In the genomic region with DNA sequence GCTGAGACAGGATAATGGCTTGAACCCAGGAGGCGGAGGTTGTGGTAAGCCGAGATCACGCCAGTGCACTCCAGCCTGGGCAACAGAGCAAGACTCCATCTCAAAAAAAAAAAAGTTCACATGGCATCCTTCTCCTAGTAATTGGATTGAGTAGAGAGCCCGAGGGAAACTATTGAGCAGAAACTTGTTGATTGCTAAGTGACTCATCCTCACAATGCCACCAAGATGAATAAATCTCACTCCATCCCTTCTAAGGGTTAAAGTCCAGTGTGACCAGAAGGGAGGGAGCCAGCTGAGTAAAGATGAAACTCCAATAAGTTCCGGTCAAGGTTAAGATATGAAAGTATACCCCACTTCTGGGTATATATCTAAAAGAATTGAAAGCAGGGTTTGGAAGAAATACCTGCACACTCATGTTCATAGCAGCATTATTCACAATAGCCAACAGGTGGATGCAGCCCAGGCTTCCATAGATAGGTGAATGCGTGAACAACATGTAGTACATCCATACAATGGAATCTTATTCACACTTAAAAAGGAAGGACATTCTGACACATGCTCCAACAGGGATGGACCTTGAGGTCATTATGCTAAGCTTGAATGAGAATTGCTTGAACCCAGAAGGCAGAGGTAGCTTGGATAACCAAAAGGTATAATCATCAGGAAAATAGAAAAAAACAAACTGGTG, we compare ENCODE assay signal across 19 cellular contexts. TPM values are rescaled to one million over a fixed set of nuclear protein-coding genes. Genes with fewer than 3 reads are reported as not detected.
DNase-seq lines count a peak whose midpoint lies in the region; ATAC-seq and TF ChIP-seq lines count a peak whose summit lies in the region.
"Had no signal": no experiment of that assay in that cellular context is flagged by ENCODE, and none has a peak within 500 bp of the region (broad histone marks: within the 10 kb centered on the region; RNA-seq: fewer than 3 reads in every experiment).

No MANE protein-coding gene starts in this region.

- H3K27ac ChIP-seq in hepatocyte, result peak overlapping the region; percentile 65
- H3K27ac ChIP-seq: left lung, right lobe of liver, SJSA1, tibial nerve had no signal

- no peaks in the 10 kb centered on the region for H3K9me3 ChIP-seq in hepatocyte (ENCODE audit: low read depth)
- H3K9me3 ChIP-seq: left lung, right lobe of liver, SJSA1, tibial nerve had no signal

- H3K36me3 ChIP-seq in hepatocyte (replicated peaks; ENCODE audit: insufficient read depth, low read depth), result no peaks in the 10 kb centered on the region
- H3K36me3 ChIP-seq: left lung, right lobe of liver, SJSA1, tibial nerve had no signal

- DNase-seq in GM10248 (ENCODE audit: extremely low spot score) (peak; percentile 38), hepatocyte (ENCODE audit: low spot score) (peak; percentile 42), hippocampal formation (lab: John Stamatoyannopoulos, UW) (no peak), HuH-7 (ENCODE audit: low spot score) (no peak)
- DNase-seq in activated CD4-positive, alpha-beta T cell treated with anti-CD3 and anti-CD28 coated beads, Interleukin-2, amount 50 U/mL, for 4 hours, result no peak
- DNase-seq: DMS79; foreskin melanocyte; Karpas-422; left lung; NCI-H1105; NCI-H510A treated with DMSO at 0.1 percent for 48 hours; right lobe of liver; stimulated activated naive B cell treated with anti-CD40 and anti-IgM and Interleukin-4, amounts not matched to agents 10 μg/mL and 1 μg/mL and 100 μg/mL, for 72 hours had no signal

- peak; percentile 71 for ATAC-seq in GM19023 (IDR thresholded peaks at IDR 0.05; ENCODE audit: unreplicated experiment)
- peak; percentile 52 for ATAC-seq in HG03442 (IDR thresholded peaks at IDR 0.05; ENCODE audit: unreplicated experiment)
- no peak for ATAC-seq in HG03097 (IDR thresholded peaks at IDR 0.05; ENCODE audit: low FRiP score, unreplicated experiment)
- ATAC-seq: GM23338; left lung; stimulated activated naive B cell treated with anti-CD40 and anti-IgM and Interleukin-4, amounts not matched to agents 10 μg/mL and 1 μg/mL and 100 μg/mL, for 72 hours had no signal

- no peak for TF ChIP-seq CTCF in GM10248 (IDR thresholded peaks at IDR 0.05; ENCODE audit: control extremely low read depth, extremely low read depth, low read depth, missing control alignments)
- TF ChIP-seq CTCF in hepatocyte (IDR thresholded peaks at IDR 0.05; ENCODE audit: poor library complexity), result no peak

- H3K4me1 ChIP-seq in hepatocyte (ENCODE audit: insufficient read depth), result no peaks in the 10 kb centered on the region
- H3K4me1 ChIP-seq: left lung, right lobe of liver had no signal

- H2AFZ ChIP-seq in hepatocyte, result no peak overlapping the region
- H2AFZ ChIP-seq: GM23338 had no signal

- CTCF ChIA-PET in GM10248 (lab: Yijun Ruan, JAX), result interaction anchor here (1.8 kb wide), 1 partner anchor 26 kb away, joined by 4 read pairs; no protein-coding TSS in a partner anchor

- no peaks in the 10 kb centered on the region for H3K79me2 ChIP-seq in hepatocyte

- no peaks in the 10 kb centered on the region for H3K27me3 ChIP-seq in hepatocyte
- H3K27me3 ChIP-seq: right lobe of liver, SJSA1, tibial nerve had no signal

- WGBS in hepatocyte (ENCODE audit: low lambda C conversion rate, missing lambda C conversion rate), result 91% methylated on average over 6 of the region's 6 CpGs

- POLR2A ChIA-PET in GM10248 (lab: Yijun Ruan, JAX), result no interaction called here

- H4K20me1 ChIP-seq in hepatocyte (ENCODE audit: insufficient read depth, poor library complexity, severe bottlenecking), result no peaks in the 10 kb centered on the region

- no peaks in the 10 kb centered on the region for H3K9me2 ChIP-seq in hepatocyte (replicated peaks; ENCODE audit: insufficient read depth)

- H3K4me2 ChIP-seq in hepatocyte, result no peak overlapping the region
- H3K4me2 ChIP-seq: GM23338 had no signal

- H3K4me3 ChIP-seq in hepatocyte, result no peak overlapping the region
- H3K4me3 ChIP-seq: GM23338, left lung, right lobe of liver, SJSA1, tibial nerve had no signal

RNA-seq across cellular contexts. Expression of a gene that starts 13.0 kb away (rescaled TPM):
- total RNA-seq in hepatocyte, result 17.9 and 19.7 TPM in 2 replicates
- 18.8 and 22.3 TPM in 2 replicates for polyA plus RNA-seq in hepatocyte

Comparison
In these comparisons a context has a peak if more than half of its experiments do, and no peak if none do; other contexts are left out.
1. DNase-seq: peak in GM10248 (single experiment) and hepatocyte (single experiment); none in hippocampal formation (0 of 2), HuH-7 (single experiment) and activated CD4-positive, alpha-beta T cell treated with anti-CD3 and anti-CD28 coated beads, Interleukin-2, amount 50 U/mL, for 4 hours (0 of 2).